9 cellular contexts compared by ENCODE assay signal in the genomic region with DNA sequence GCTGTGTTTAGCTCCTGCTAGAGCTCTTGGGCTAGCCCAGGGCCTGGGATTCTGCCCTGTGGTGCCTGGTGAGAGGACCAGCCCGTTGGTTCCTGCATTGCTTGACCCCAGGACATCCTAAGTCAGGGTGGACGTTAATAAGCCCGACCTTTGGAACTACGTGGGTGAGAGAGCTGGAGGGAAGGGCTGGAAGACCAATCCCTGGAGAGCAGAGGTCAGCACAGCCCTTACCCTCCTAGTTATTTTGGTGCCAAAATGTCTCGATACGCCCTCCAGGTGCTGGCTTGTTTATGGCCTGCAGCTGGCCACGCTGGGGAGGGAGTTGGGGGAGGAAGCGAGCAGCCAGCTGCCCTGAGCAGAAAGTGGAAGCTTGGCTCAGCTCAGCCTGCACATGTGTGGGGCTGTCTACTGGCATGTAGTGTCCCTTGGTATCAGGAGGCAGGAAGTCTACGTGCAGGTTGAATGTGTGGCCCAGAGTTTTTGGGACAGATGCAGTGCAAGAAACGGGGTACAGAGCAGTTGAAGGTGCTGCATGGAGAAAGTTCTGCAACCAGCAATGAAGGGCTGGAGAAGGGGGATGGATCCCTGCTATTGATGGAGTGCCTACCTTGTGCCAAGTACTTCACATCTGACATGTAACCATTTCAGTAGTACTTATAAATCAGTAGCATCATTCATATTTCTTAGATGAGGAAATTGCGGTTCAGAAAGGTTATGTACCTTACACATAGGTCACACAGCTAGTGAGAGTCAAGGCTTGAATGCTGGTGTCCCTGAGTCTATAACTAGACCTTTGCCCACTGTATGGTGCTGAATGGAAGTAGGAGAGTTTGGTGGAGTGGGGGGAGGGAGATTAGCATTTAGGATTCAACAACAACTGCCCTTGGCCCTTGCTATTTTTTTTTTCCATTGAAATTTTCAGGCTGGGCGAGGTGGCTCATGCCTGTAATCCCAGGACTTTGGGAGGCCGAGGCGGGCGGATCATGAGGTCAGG. TPM values are rescaled to one million over a fixed set of nuclear protein-coding genes. Genes with fewer than 3 reads are reported as not detected.
DNase-seq lines count a peak whose midpoint lies in the region; ATAC-seq, FAIRE-seq and TF ChIP-seq lines count a peak whose summit lies in the region.
"Had no signal": no experiment of that assay in that cellular context is flagged by ENCODE, and none has a peak within 500 bp of the region (broad histone marks: within the 10 kb centered on the region; RNA-seq: fewer than 3 reads in every experiment).

No MANE protein-coding gene starts in this region.

- ATAC-seq in GM21619 (IDR thresholded peaks at IDR 0.05; ENCODE audit: unreplicated experiment): peak; percentile 69
- no peak for ATAC-seq in GM18858 (IDR thresholded peaks at IDR 0.05; ENCODE audit: unreplicated experiment)
- no peak for ATAC-seq in GM18520 (IDR thresholded peaks at IDR 0.05; ENCODE audit: unreplicated experiment)

- FAIRE-seq in kidney (lab: Jason Lieb, UNC): no peak

- H3K27me3 Mint-ChIP-seq in activated naive CD4-positive, alpha-beta T cell treated with anti-CD3 and anti-CD28 coated beads for 36 hours (ENCODE audit: low read depth): no peaks in the 10 kb centered on the region

- DNase-seq in GM13977 (ENCODE audit: low spot score): peak; percentile 53
- peak; percentile 66 to 71 for DNase-seq in NOMO-1 (lab: John Stamatoyannopoulos, UW; ENCODE audit: unreplicated experiment in 2 of 2)
- peak; percentile 81 for DNase-seq in kidney
- no peak for DNase-seq in activated T-cell treated with anti-CD3 and anti-CD28 coated beads for 4 hours
- no peak for DNase-seq in activated naive CD4-positive, alpha-beta T cell treated with anti-CD3 and anti-CD28 coated beads for 36 hours

- H3K9me3 ChIP-seq in kidney (ENCODE audit: control insufficient read depth in 1 of 2, low read length in 2 of 2): no peaks in the 10 kb centered on the region

- no peaks in the 10 kb centered on the region for H3K9me3 Mint-ChIP-seq in activated naive CD4-positive, alpha-beta T cell treated with anti-CD3 and anti-CD28 coated beads for 36 hours

- TF ChIP-seq CTCF in GM13977 (IDR thresholded peaks at IDR 0.05; ENCODE audit: extremely low read depth, insufficient read depth, missing control alignments) (no peak), kidney (IDR thresholded peaks at IDR 0.05; ENCODE audit: borderline replicate concordance, extremely low read depth, insufficient read depth) (no peak)

- no peak overlapping the region for H3K27ac ChIP-seq in kidney (ENCODE audit: low read depth in 2 of 2, low read length in 2 of 2)
- H3K27ac ChIP-seq: cardiac muscle cell had no signal

- in situ Hi-C loops in GM13977 (cut with MboI; ENCODE audit: low pct_unique_long_range_greater_than_20kb, low sequenced_read_pairs, unreplicated experiment): no loop called here

- no peaks in the 10 kb centered on the region for H3K36me3 Mint-ChIP-seq in activated naive CD4-positive, alpha-beta T cell treated with anti-CD3 and anti-CD28 coated beads for 36 hours (ENCODE audit: low read depth)

- no peak overlapping the region for H3K4me3 ChIP-seq in kidney (ENCODE audit: low read length in 2 of 2)
- H3K4me3 ChIP-seq: cardiac muscle cell had no signal

- no peak overlapping the region for H3K4me3 Mint-ChIP-seq in activated naive CD4-positive, alpha-beta T cell treated with anti-CD3 and anti-CD28 coated beads for 36 hours

- no peaks in the 10 kb centered on the region for H3K36me3 ChIP-seq in kidney (ENCODE audit: control insufficient read depth in 1 of 2, insufficient read depth in 2 of 2, low read length in 2 of 2)
- H3K36me3 ChIP-seq: cardiac muscle cell had no signal

- H3K9ac ChIP-seq in kidney (ENCODE audit: low read length in 2 of 2): no peak overlapping the region

- CTCF ChIA-PET in activated naive CD4-positive, alpha-beta T cell treated with anti-CD3 and anti-CD28 coated beads for 36 hours (lab: Charles Lee): interaction anchor here (0.7 to 1.1 kb wide), 2 partner anchors 30 to 86 kb away, joined by 3 read pairs; no protein-coding TSS in a partner anchor

- intact Hi-C loops in kidney (cut with DNase I): no loop called here
- intact Hi-C loops in activated naive CD4-positive, alpha-beta T cell treated with anti-CD3 and anti-CD28 coated beads for 36 hours (cut with micrococcal nuclease): no loop called here

- H3K27ac Mint-ChIP-seq in activated naive CD4-positive, alpha-beta T cell treated with anti-CD3 and anti-CD28 coated beads for 36 hours: no peak overlapping the region

- peaks cover 3 to 5% of the 10 kb centered on the region in 2 donors for H3K4me1 ChIP-seq in kidney (ENCODE audit: control insufficient read depth in 1 of 2, insufficient read depth in 1 of 2, low read depth in 1 of 2, low read length in 2 of 2)

- peaks cover 26% of the 10 kb centered on the region for H3K4me1 Mint-ChIP-seq in activated naive CD4-positive, alpha-beta T cell treated with anti-CD3 and anti-CD28 coated beads for 36 hours (ENCODE audit: low read depth)

RNA-seq across cellular contexts. Expression of a gene that starts 5.0 kb away (rescaled TPM):
- total RNA-seq in kidney: 32.3 TPM
- 2.6 TPM for polyA plus RNA-seq in kidney (ENCODE audit: insufficient read depth, low read depth, low replicate concordance)
- 10 to 100 TPM; 68.9 to 72.3 TPM for total RNA-seq in activated naive CD4-positive, alpha-beta T cell treated with anti-CD3 and anti-CD28 coated beads for 36 hours

RNA-seq across cellular contexts. Expression of a gene that starts 41.7 kb away (rescaled TPM):
- not detected for total RNA-seq in kidney
- not detected for polyA plus RNA-seq in kidney (ENCODE audit: insufficient read depth, low read depth, low replicate concordance)
- under 1 TPM in 1 of 2 experiments, not detected in 1; 0.19 TPM for total RNA-seq in activated naive CD4-positive, alpha-beta T cell treated with anti-CD3 and anti-CD28 coated beads for 36 hours
- total RNA-seq: cardiac muscle cell had no signal

Comparison
In these comparisons a context has a peak if more than half of its experiments do, and no peak if none do; other contexts are left out.
1. DNase-seq: peak in GM13977 (single experiment), NOMO-1 (2 of 2) and kidney (single experiment); none in activated T-cell treated with anti-CD3 and anti-CD28 coated beads for 4 hours (single experiment) and activated naive CD4-positive, alpha-beta T cell treated with anti-CD3 and anti-CD28 coated beads for 36 hours (single experiment).